Comparison of ENCODE assay signal across 11 cellular contexts in genomic region chr17:78697122-78697845, GRCh38.
A peak's percentile ranks its signal among the peaks of the same experiment; 100 is the strongest.
DNase-seq lines count a peak whose midpoint lies in the region; ATAC-seq and TF ChIP-seq lines count a peak whose summit lies in the region.
"Had no signal": no experiment of that assay in that cellular context is flagged by ENCODE, and none has a peak within 500 bp of the region (broad histone marks: within the 10 kb centered on the region; RNA-seq: fewer than 3 reads in every experiment).

No MANE protein-coding gene starts in this region.

- TF ChIP-seq POLR2A in Peyer's patch (IDR thresholded peaks at IDR 0.05): no peak

- no peak for DNase-seq in right cardiac atrium
- DNase-seq in left ventricle myocardium superior: no peak
- peak in 2 of 3 donors; percentile 52 to 53 for DNase-seq in Peyer's patch
- peak; percentile 62 for DNase-seq in stromal cell of bone marrow (ENCODE audit: low read depth)
- no peak for DNase-seq in NCI-H2196 (lab: John Stamatoyannopoulos, UW; ENCODE audit: unreplicated experiment)
- DNase-seq: mesendoderm, sigmoid colon, uterus had no signal

- 81% methylated on average over 5 of the region's 5 CpGs for WGBS in right cardiac atrium

- intact Hi-C loops in right cardiac atrium (cut with DNase I): no loop called here
- intact Hi-C loops in left ventricle myocardium superior (cut with micrococcal nuclease): no loop called here
- intact Hi-C loops in dendritic cell treated with granulocyte-macrophage colony-stimulating factor and Interleukin-4, amounts not matched to agents 40 ng/mL and 50 ng/mL, for 4 days (cut with micrococcal nuclease): no loop called here

- H3K27ac ChIP-seq in right cardiac atrium (ENCODE audit: low read length) (no peak overlapping the region), Peyer's patch (no peak overlapping the region)
- H3K27ac ChIP-seq: sigmoid colon, uterus had no signal

- H3K27ac Mint-ChIP-seq in dendritic cell treated with granulocyte-macrophage colony-stimulating factor and Interleukin-4, amounts not matched to agents 40 ng/mL and 50 ng/mL, for 4 days: peak overlapping the region; percentile 26

- ATAC-seq in right cardiac atrium: peak; percentile 26 to 52
- ATAC-seq in left ventricle myocardium superior: no peak
- no peak for ATAC-seq in HG02970 (IDR thresholded peaks at IDR 0.05; ENCODE audit: low FRiP score, unreplicated experiment)
- no peak for ATAC-seq in GM18907 (IDR thresholded peaks at IDR 0.05; ENCODE audit: unreplicated experiment)

- no peaks in the 10 kb centered on the region for H3K27me3 ChIP-seq in right cardiac atrium (ENCODE audit: control insufficient read depth, insufficient read depth)
- H3K27me3 ChIP-seq in Peyer's patch: no peaks in the 10 kb centered on the region
- H3K27me3 ChIP-seq: sigmoid colon, uterus had no signal

- H3K4me3 Mint-ChIP-seq in dendritic cell treated with granulocyte-macrophage colony-stimulating factor and Interleukin-4, amounts not matched to agents 40 ng/mL and 50 ng/mL, for 4 days: no peak overlapping the region

- H3K9me3 ChIP-seq in right cardiac atrium (ENCODE audit: control insufficient read depth, low read length) (no peaks in the 10 kb centered on the region), Peyer's patch (no peaks in the 10 kb centered on the region)
- H3K9me3 ChIP-seq: sigmoid colon, uterus had no signal

- peaks cover 100% of the 10 kb centered on the region for H3K36me3 Mint-ChIP-seq in dendritic cell treated with granulocyte-macrophage colony-stimulating factor and Interleukin-4, amounts not matched to agents 40 ng/mL and 50 ng/mL, for 4 days (ENCODE audit: low read depth)

- no peak overlapping the region for H3K4me3 ChIP-seq in right cardiac atrium (ENCODE audit: low read length)
- no peak overlapping the region for H3K4me3 ChIP-seq in Peyer's patch
- H3K4me3 ChIP-seq: sigmoid colon, uterus had no signal

- H3K9me3 Mint-ChIP-seq in dendritic cell treated with granulocyte-macrophage colony-stimulating factor and Interleukin-4, amounts not matched to agents 40 ng/mL and 50 ng/mL, for 4 days: no peaks in the 10 kb centered on the region

- peaks cover 21% of the 10 kb centered on the region for H3K4me1 Mint-ChIP-seq in dendritic cell treated with granulocyte-macrophage colony-stimulating factor and Interleukin-4, amounts not matched to agents 40 ng/mL and 50 ng/mL, for 4 days (ENCODE audit: low read depth)

- H3K4me1 ChIP-seq in right cardiac atrium (ENCODE audit: control insufficient read depth, insufficient read depth, low read length): no peaks in the 10 kb centered on the region
- no peaks in the 10 kb centered on the region for H3K4me1 ChIP-seq in Peyer's patch
- H3K4me1 ChIP-seq: sigmoid colon, uterus had no signal

- peaks cover 0 to 99% (median 4%) of the 10 kb centered on the region in 3 donors for H3K36me3 ChIP-seq in Peyer's patch
- H3K36me3 ChIP-seq: uterus had no signal

- H3K27me3 Mint-ChIP-seq in dendritic cell treated with granulocyte-macrophage colony-stimulating factor and Interleukin-4, amounts not matched to agents 40 ng/mL and 50 ng/mL, for 4 days: no peaks in the 10 kb centered on the region

- no peak for TF ChIP-seq CTCF in Peyer's patch (IDR thresholded peaks at IDR 0.05)

Comparison
In these comparisons a context has a peak if more than half of its experiments do, and no peak if none do; other contexts are left out.
1. ATAC-seq: peak in right cardiac atrium (2 of 2); none in left ventricle myocardium superior (single experiment), HG02970 (single experiment) and GM18907 (single experiment).
2. DNase-seq: peak in Peyer's patch (2 of 3) and stromal cell of bone marrow (single experiment); none in right cardiac atrium (0 of 3), left ventricle myocardium superior (single experiment) and NCI-H2196 (single experiment).